In genomic region chr10:7408003-7408493, GRCh38 we compare ENCODE assay signal across 1 cellular context.
TF ChIP-seq lines count a peak whose summit lies in the region.

No MANE protein-coding gene starts in this region.

TF ChIP-seq in GM12878, 131 proteins besides CTCF, POLR2A, EP300 and RAD21 (continued from another document):
- TF ChIP-seq KDM1A (IDR thresholded peaks at IDR 0.05; ENCODE audit: borderline replicate concordance) (no peak), CHD4 (IDR thresholded peaks at IDR 0.05) (no peak)
